1 cellular context compared by ENCODE assay signal in the genomic region with DNA sequence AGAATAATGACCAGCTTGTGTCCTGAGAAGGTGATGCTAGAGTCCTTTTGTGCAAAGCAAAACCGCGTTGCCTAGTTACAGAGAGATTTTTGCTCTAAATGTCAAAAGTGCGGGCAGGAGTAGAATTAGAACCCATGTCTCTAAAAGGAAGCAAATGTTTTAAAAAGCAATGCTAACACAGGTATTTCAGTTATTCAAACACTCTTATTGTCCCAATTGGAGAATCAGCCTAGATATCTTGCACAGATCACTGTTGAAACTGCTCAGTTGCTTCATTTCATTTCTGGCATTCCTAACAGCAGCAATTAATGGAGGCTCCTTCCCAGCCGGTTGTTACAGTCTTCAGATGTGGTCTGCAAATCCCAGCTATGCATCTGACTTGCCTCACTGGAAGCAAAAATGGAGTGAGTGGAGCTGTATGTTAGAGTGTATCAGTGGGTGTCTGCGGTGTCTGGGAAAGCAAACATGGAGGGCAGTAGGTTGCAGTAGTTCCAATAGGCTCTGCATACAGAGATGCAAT.
TF ChIP-seq lines count a peak whose summit lies in the region.

No MANE protein-coding gene starts in this region.

TF ChIP-seq in SK-N-SH, 30 proteins besides CTCF, POLR2A, EP300 and RAD21 (continued from another document):
- TF ChIP-seq, protein P1, sequence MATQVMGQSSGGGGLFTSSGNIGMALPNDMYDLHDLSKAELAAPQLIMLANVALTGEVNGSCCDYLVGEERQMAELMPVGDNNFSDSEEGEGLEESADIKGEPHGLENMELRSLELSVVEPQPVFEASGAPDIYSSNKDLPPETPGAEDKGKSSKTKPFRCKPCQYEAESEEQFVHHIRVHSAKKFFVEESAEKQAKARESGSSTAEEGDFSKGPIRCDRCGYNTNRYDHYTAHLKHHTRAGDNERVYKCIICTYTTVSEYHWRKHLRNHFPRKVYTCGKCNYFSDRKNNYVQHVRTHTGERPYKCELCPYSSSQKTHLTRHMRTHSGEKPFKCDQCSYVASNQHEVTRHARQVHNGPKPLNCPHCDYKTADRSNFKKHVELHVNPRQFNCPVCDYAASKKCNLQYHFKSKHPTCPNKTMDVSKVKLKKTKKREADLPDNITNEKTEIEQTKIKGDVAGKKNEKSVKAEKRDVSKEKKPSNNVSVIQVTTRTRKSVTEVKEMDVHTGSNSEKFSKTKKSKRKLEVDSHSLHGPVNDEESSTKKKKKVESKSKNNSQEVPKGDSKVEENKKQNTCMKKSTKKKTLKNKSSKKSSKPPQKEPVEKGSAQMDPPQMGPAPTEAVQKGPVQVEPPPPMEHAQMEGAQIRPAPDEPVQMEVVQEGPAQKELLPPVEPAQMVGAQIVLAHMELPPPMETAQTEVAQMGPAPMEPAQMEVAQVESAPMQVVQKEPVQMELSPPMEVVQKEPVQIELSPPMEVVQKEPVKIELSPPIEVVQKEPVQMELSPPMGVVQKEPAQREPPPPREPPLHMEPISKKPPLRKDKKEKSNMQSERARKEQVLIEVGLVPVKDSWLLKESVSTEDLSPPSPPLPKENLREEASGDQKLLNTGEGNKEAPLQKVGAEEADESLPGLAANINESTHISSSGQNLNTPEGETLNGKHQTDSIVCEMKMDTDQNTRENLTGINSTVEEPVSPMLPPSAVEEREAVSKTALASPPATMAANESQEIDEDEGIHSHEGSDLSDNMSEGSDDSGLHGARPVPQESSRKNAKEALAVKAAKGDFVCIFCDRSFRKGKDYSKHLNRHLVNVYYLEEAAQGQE (IDR thresholded peaks at IDR 0.05; ENCODE audit: low read depth, low read length), result no peak
- TF ChIP-seq JUND (IDR thresholded peaks at IDR 0.05) (no peak), TEAD4 (IDR thresholded peaks at IDR 0.05; ENCODE audit: borderline replicate concordance, insufficient read depth) (no peak), SMC3 (IDR thresholded peaks at IDR 0.05; ENCODE audit: low read depth, low read length) (no peak), NFIC (IDR thresholded peaks at IDR 0.05; ENCODE audit: borderline replicate concordance) (no peak), SIN3A (IDR thresholded peaks at IDR 0.05; ENCODE audit: borderline replicate concordance, low read depth, low read length) (no peak), NRF1 (IDR thresholded peaks at IDR 0.05; ENCODE audit: low read depth, low read length) (no peak)
- TF ChIP-seq, protein P2, sequence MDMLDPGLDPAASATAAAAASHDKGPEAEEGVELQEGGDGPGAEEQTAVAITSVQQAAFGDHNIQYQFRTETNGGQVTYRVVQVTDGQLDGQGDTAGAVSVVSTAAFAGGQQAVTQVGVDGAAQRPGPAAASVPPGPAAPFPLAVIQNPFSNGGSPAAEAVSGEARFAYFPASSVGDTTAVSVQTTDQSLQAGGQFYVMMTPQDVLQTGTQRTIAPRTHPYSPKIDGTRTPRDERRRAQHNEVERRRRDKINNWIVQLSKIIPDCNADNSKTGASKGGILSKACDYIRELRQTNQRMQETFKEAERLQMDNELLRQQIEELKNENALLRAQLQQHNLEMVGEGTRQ (IDR thresholded peaks at IDR 0.05; ENCODE audit: borderline replicate concordance, low read depth, low read length), result no peak
- TF ChIP-seq, protein P3, sequence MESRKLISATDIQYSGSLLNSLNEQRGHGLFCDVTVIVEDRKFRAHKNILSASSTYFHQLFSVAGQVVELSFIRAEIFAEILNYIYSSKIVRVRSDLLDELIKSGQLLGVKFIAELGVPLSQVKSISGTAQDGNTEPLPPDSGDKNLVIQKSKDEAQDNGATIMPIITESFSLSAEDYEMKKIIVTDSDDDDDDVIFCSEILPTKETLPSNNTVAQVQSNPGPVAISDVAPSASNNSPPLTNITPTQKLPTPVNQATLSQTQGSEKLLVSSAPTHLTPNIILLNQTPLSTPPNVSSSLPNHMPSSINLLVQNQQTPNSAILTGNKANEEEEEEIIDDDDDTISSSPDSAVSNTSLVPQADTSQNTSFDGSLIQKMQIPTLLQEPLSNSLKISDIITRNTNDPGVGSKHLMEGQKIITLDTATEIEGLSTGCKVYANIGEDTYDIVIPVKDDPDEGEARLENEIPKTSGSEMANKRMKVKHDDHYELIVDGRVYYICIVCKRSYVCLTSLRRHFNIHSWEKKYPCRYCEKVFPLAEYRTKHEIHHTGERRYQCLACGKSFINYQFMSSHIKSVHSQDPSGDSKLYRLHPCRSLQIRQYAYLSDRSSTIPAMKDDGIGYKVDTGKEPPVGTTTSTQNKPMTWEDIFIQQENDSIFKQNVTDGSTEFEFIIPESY (IDR thresholded peaks at IDR 0.05; ENCODE audit: borderline replicate concordance, low read depth), result no peak
